Comparison of ENCODE assay signal across 14 cellular contexts in genomic region chr7:82595176-82595575, GRCh38.
DNase-seq lines count a peak whose midpoint lies in the region; ATAC-seq and TF ChIP-seq lines count a peak whose summit lies in the region.
"Had no signal": no experiment of that assay in that cellular context is flagged by ENCODE, and none has a peak within 500 bp of the region (broad histone marks: within the 10 kb centered on the region; RNA-seq: fewer than 3 reads in every experiment).

No MANE protein-coding gene starts in this region.

- no peak for ATAC-seq in foreskin keratinocyte
- no peak for ATAC-seq in HG03354 (IDR thresholded peaks at IDR 0.05; ENCODE audit: poor library complexity, severe bottlenecking, unreplicated experiment)
- ATAC-seq: gastroesophageal sphincter; K562; naive thymus-derived CD8-positive, alpha-beta T cell had no signal

- BruUV-seq in PC-9 (replicated peaks; lab: Mats Ljungman, UMichigan), result no TSS peak

- H3K9me3 ChIP-seq in PC-9 (ENCODE audit: insufficient read depth, low read depth) (no peaks in the 10 kb centered on the region), ascending aorta (no peaks in the 10 kb centered on the region)
- H3K9me3 ChIP-seq: gastroesophageal sphincter had no signal

- no peak for TF ChIP-seq CTCF in PC-9 (conservative IDR thresholded peaks at IDR 0.05)
- no peak for TF ChIP-seq CTCF in foreskin keratinocyte (conservative IDR thresholded peaks at IDR 0.05)
- TF ChIP-seq CTCF in ascending aorta (IDR thresholded peaks at IDR 0.05), result no peak

- DNase-seq in GF-D8 (lab: John Stamatoyannopoulos, UW) (peak; percentile 21), NCI-H1694 (lab: John Stamatoyannopoulos, UW) (peak; percentile 14), PC-9 (peak in 1 of 2 experiments; percentile 47), foreskin keratinocyte (no peak), HUDEP-2 (lab: John Stamatoyannopoulos, UW; ENCODE audit: unreplicated experiment in 76 of 76) (no peak), iPS-NIHi11 (ENCODE audit: low spot score) (no peak), ascending aorta (ENCODE audit: low spot score in 2 of 2) (no peak)
- DNase-seq: activated effector memory CD4-positive, alpha-beta T cell treated with Interleukin-2 at 50 U/mL for 16 hours; amniotic stem cell; naive thymus-derived CD8-positive, alpha-beta T cell; NCI-H1436 treated with DMSO at 0.1 percent for 48 hours had no signal

- CTCF ChIA-PET in PC-9 (lab: Charles Lee), result no interaction called here

- POLR2A ChIA-PET in PC-9 (lab: Charles Lee; ENCODE audit: unreplicated experiment), result no interaction called here

- H3K9me2 ChIP-seq in PC-9 (ENCODE audit: insufficient read depth), result no peaks in the 10 kb centered on the region

- no peaks in the 10 kb centered on the region for H3F3A ChIP-seq in PC-9 (ENCODE audit: insufficient read depth, low read depth)

- no peaks in the 10 kb centered on the region for H4K20me1 ChIP-seq in PC-9 (ENCODE audit: insufficient read depth)

- no peaks in the 10 kb centered on the region for H3K79me2 ChIP-seq in PC-9 (ENCODE audit: low read depth)

- no peaks in the 10 kb centered on the region for H3K27me3 ChIP-seq in PC-9 (ENCODE audit: insufficient read depth, low read depth)
- no peaks in the 10 kb centered on the region for H3K27me3 ChIP-seq in foreskin keratinocyte
- H3K27me3 ChIP-seq in ascending aorta, result no peaks in the 10 kb centered on the region
- H3K27me3 ChIP-seq: gastroesophageal sphincter had no signal

- no peak overlapping the region for H2AFZ ChIP-seq in PC-9

- H3K4me1 ChIP-seq in PC-9 (replicated peaks; ENCODE audit: insufficient read depth) (peaks cover 20% of the 10 kb centered on the region; the same call in 1 of the 2 replicates), foreskin keratinocyte (peaks cover 14% of the 10 kb centered on the region), ascending aorta (no peaks in the 10 kb centered on the region)
- H3K4me1 ChIP-seq: gastroesophageal sphincter had no signal

- intact Hi-C loops in PC-9 (cut with micrococcal nuclease; ENCODE audit: unreplicated experiment) (no loop called here), ascending aorta (cut with DNase I) (no loop called here)

- H3K27ac ChIP-seq in PC-9 (no peak overlapping the region), foreskin keratinocyte (peak overlapping the region; percentile 61), ascending aorta (no peak overlapping the region)
- H3K27ac ChIP-seq: gastroesophageal sphincter had no signal

- H3K4me3 ChIP-seq in PC-9 (no peak overlapping the region), ascending aorta (no peak overlapping the region)
- H3K4me3 ChIP-seq: gastroesophageal sphincter, K562 had no signal

- H3K36me3 ChIP-seq in PC-9 (ENCODE audit: low read depth), result no peaks in the 10 kb centered on the region
- no peaks in the 10 kb centered on the region for H3K36me3 ChIP-seq in ascending aorta
- H3K36me3 ChIP-seq: gastroesophageal sphincter had no signal

- peak overlapping the region; percentile 50; the same call in 1 of the 2 replicates for H3K4me2 ChIP-seq in PC-9

Comparison
In these comparisons a context has a peak if more than half of its experiments do, and no peak if none do; other contexts are left out.
1. DNase-seq: peak in GF-D8 (single experiment) and NCI-H1694 (single experiment); none in foreskin keratinocyte (0 of 2), HUDEP-2 (0 of 76), iPS-NIHi11 (single experiment) and ascending aorta (0 of 2).